In genomic region chr5:39091940-39092580, GRCh38 we compare ENCODE assay signal across 1 cellular context.
TF ChIP-seq lines count a peak whose summit lies in the region.

No MANE protein-coding gene starts in this region.

TF ChIP-seq in K562, 482 proteins besides CTCF, POLR2A, EP300 and RAD21 (continued from another document):
- TF ChIP-seq AFF1 (IDR thresholded peaks at IDR 0.05; ENCODE audit: low read depth in 1 of 2, partially characterized antibody in 2 of 2) (peak in 1 of 2 experiments; percentile 22), CHAMP1 (IDR thresholded peaks at IDR 0.05) (peak; percentile 77), CCAR2 (IDR thresholded peaks at IDR 0.05; ENCODE audit: low read depth, low read length) (no peak), FOXP4 (CRISPR knock-in tag; IDR thresholded peaks at IDR 0.05; ENCODE audit: borderline replicate concordance) (no peak), BCOR (IDR thresholded peaks at IDR 0.05) (no peak), ZNF282 (CRISPR knock-in tag; IDR thresholded peaks at IDR 0.05) (no peak), HES1 (IDR thresholded peaks at IDR 0.05; ENCODE audit: low read depth) (no peak), GATAD2B (IDR thresholded peaks at IDR 0.05; ENCODE audit: borderline replicate concordance) (no peak), NKRF (IDR thresholded peaks at IDR 0.05; ENCODE audit: borderline replicate concordance) (no peak), DEAF1 (CRISPR knock-in tag; IDR thresholded peaks at IDR 0.05) (peak; percentile 32), ZBTB7A (IDR thresholded peaks at IDR 0.05; ENCODE audit: borderline replicate concordance, control insufficient read depth, low read depth, low read length) (no peak), MLX (CRISPR knock-in tag; conservative IDR thresholded peaks at IDR 0.05) (no peak), PTBP1 (IDR thresholded peaks at IDR 0.05; ENCODE audit: low read depth, low read length) (no peak)
